8 cellular contexts compared by ENCODE assay signal in genomic region chr12:121227294-121227693, GRCh38. TPM values are rescaled to one million over a fixed set of nuclear protein-coding genes. Genes with fewer than 3 reads are reported as not detected.
DNase-seq lines count a peak whose midpoint lies in the region; ATAC-seq and TF ChIP-seq lines count a peak whose summit lies in the region.

No MANE protein-coding gene starts in this region.

- no peaks in the 10 kb centered on the region for H3K27me3 ChIP-seq in ascending aorta

- peak; percentile 81 for DNase-seq in GM12864 (ENCODE audit: low read depth)
- peak; percentile 83 for DNase-seq in NCI-H2029 (lab: John Stamatoyannopoulos, UW)
- peak; percentile 80 to 86 for DNase-seq in left colon
- DNase-seq in COR-L47 (lab: John Stamatoyannopoulos, UW): no peak
- no peak for DNase-seq in UCSD-AML1 (lab: John Stamatoyannopoulos, UW; ENCODE audit: unreplicated experiment)
- DNase-seq in ascending aorta (ENCODE audit: low spot score in 2 of 2): no peak

- TF ChIP-seq CTCF in GM12864 (IDR thresholded peaks at IDR 0.05; ENCODE audit: low read depth, low read length, missing control alignments) (peak; percentile 13), ascending aorta (IDR thresholded peaks at IDR 0.05) (no peak)

- no peaks in the 10 kb centered on the region for H3K4me1 ChIP-seq in ascending aorta

- peaks cover 19 to 39% of the 10 kb centered on the region in 2 donors for H3K36me3 ChIP-seq in ascending aorta

- peak; percentile 81 for ATAC-seq in GM21529 (IDR thresholded peaks at IDR 0.05; ENCODE audit: unreplicated experiment)
- ATAC-seq in left colon: peak; percentile 67
- no peak for ATAC-seq in GM18519 (IDR thresholded peaks at IDR 0.05; ENCODE audit: low FRiP score, unreplicated experiment)

- no peaks in the 10 kb centered on the region for H3K9me3 ChIP-seq in ascending aorta

- H3K4me3 ChIP-seq in GM12864 (ENCODE audit: low read depth, low read length): no peak overlapping the region; the same call in 1 of the 2 replicates
- H3K4me3 ChIP-seq in ascending aorta: no peak overlapping the region

- H3K27ac ChIP-seq in ascending aorta: no peak overlapping the region

- intact Hi-C loops in left colon (cut with DNase I, micrococcal nuclease): no loop called here
- intact Hi-C loops in ascending aorta (cut with DNase I): no loop called here

RNA-seq across cellular contexts. Expression of gene P2RX4, which starts 17.4 kb away (rescaled TPM):
- total RNA-seq in left colon (100 to 1,000 TPM; 131 to 146 TPM), ascending aorta (4.3 TPM)

Comparison
In these comparisons a context has a peak if more than half of its experiments do, and no peak if none do; other contexts are left out.
1. DNase-seq: peak in GM12864 (single experiment), NCI-H2029 (single experiment) and left colon (2 of 2); none in COR-L47 (single experiment), UCSD-AML1 (single experiment) and ascending aorta (0 of 2).
2. RNA of gene P2RX4, which starts 17.4 kb away (total RNA-seq): 131 to 146 TPM in left colon; 4.3 TPM in ascending aorta (single experiment); every median in the first group is over 10 times any median in the second.